ENCODE assay signal across 8 cellular contexts in the genomic region with DNA sequence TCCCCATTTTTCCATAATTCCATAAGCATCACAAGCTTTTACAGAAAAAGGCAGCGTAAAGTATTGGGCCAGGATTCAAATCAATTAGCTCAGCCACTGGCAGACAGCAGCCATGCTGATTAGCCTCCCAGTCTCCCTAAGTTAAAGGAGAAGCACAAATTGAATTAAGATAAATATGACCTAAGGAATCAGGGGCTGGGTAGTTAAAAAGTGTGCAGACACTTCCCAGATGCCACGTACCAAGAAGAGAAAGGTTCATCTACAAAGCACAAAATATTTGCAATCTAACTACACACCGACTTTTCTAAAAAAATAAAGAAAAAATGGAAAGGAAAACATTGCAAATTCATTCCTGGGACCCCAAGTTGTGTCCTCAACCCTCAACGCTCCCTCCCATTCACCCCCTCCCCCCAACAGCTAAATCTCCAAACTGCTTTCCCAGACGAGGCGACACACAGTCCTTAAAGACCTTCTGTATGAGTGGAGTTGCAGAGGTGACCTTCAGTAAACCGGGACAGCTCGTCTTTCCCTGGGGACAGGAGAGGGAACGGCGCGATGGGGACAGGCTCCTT. TPM values are rescaled to one million over a fixed set of nuclear protein-coding genes. Genes with fewer than 3 reads are reported as not detected.
DNase-seq lines count a peak whose midpoint lies in the region; ATAC-seq and TF ChIP-seq lines count a peak whose summit lies in the region.

No MANE protein-coding gene starts in this region.

- no peak for TF ChIP-seq POLR2A in breast epithelium (IDR thresholded peaks at IDR 0.05)

- peak overlapping the region; percentile 81 for H3K27ac ChIP-seq in CD8-positive, alpha-beta memory T cell (ENCODE audit: low read depth, low read length)
- H3K27ac ChIP-seq in breast epithelium (peak overlapping the region; percentile 91 to 98), mesodermal cell (ENCODE audit: low read depth, low read length, severe bottlenecking) (peak overlapping the region; percentile 89)

- peak overlapping the region; percentile 90 to 100 (median 97) for H3K27ac Mint-ChIP-seq in CD8-positive, alpha-beta memory T cell

- H3K4me3 Mint-ChIP-seq in CD8-positive, alpha-beta memory T cell = peak overlapping the region; percentile 91 to 99 (median 96)

- H3K4me1 Mint-ChIP-seq in CD8-positive, alpha-beta memory T cell = peaks cover 26 to 43% (median 29%) of the 10 kb centered on the region in 3 donors

- peaks cover 5% of the 10 kb centered on the region for H3K36me3 ChIP-seq in CD8-positive, alpha-beta memory T cell (ENCODE audit: insufficient read depth, low read length)
- H3K36me3 ChIP-seq in breast epithelium (no peaks in the 10 kb centered on the region), mesodermal cell (ENCODE audit: control insufficient read depth, insufficient read depth, low read length) (peaks cover 34% of the 10 kb centered on the region)

- no peak for DNase-seq in CD8-positive, alpha-beta memory T cell
- DNase-seq in Kasumi-1 (lab: John Stamatoyannopoulos, UW) (peak; percentile 9 to 35), breast epithelium (ENCODE audit: low spot score in 2 of 2) (no peak), NCI-H446 (lab: John Stamatoyannopoulos, UW) (no peak), germinal center (ENCODE audit: low spot score) (no peak), DMS153 treated with DMSO at 0.1 percent for 48 hours (lab: John Stamatoyannopoulos, UW; ENCODE audit: unreplicated experiment) (no peak)

- H3K27me3 ChIP-seq in CD8-positive, alpha-beta memory T cell (ENCODE audit: insufficient read depth, low read length, poor library complexity, severe bottlenecking) = no peaks in the 10 kb centered on the region
- H3K27me3 ChIP-seq in breast epithelium = no peaks in the 10 kb centered on the region

- H3K9me3 Mint-ChIP-seq in CD8-positive, alpha-beta memory T cell = no peaks in the 10 kb centered on the region

- intact Hi-C loops in breast epithelium (cut with DNase I; ENCODE audit: low total_unique reads) = no loop called here

- no peak for TF ChIP-seq CTCF in breast epithelium (IDR thresholded peaks at IDR 0.05)

- no peak for ATAC-seq in GM19463 (IDR thresholded peaks at IDR 0.05; ENCODE audit: unreplicated experiment)

- POLR2A ChIA-PET in CD8-positive, alpha-beta memory T cell (lab: Charles Lee) = interaction anchor here (0.5 to 2.6 kb wide), 11 partner anchors 9 to 347 kb away, joined by 3 to 21 read pairs (median 8); partner anchors contain the start of genes DCK and MOB1B

- no peaks in the 10 kb centered on the region for H3K27me3 Mint-ChIP-seq in CD8-positive, alpha-beta memory T cell

- H3K36me3 Mint-ChIP-seq in CD8-positive, alpha-beta memory T cell = peaks cover 3 to 30% (median 4%) of the 10 kb centered on the region in 3 donors

- CTCF ChIA-PET in CD8-positive, alpha-beta memory T cell (lab: Charles Lee) = interaction anchor here (1.3 to 3.0 kb wide), 5 partner anchors 64 to 151 kb away, joined by 4 to 11 read pairs (median 5); partner anchors contain the start of gene MOB1B

- peak overlapping the region; percentile 78 for H3K4me3 ChIP-seq in CD8-positive, alpha-beta memory T cell (ENCODE audit: low read length)
- peak overlapping the region; percentile 87 to 98 (median 93) for H3K4me3 ChIP-seq in breast epithelium
- H3K4me3 ChIP-seq in mesodermal cell (ENCODE audit: extremely low read depth, insufficient read depth, low read length, poor library complexity, severe bottlenecking) = peak overlapping the region; percentile 87

- peaks cover 29% of the 10 kb centered on the region for H3K4me1 ChIP-seq in CD8-positive, alpha-beta memory T cell (ENCODE audit: insufficient read depth, low read length)
- no peaks in the 10 kb centered on the region for H3K4me1 ChIP-seq in breast epithelium
- H3K4me1 ChIP-seq in mesodermal cell (ENCODE audit: control insufficient read depth, insufficient read depth, low read length, poor library complexity, severe bottlenecking) = peaks cover 4% of the 10 kb centered on the region

- 0% methylated on average over 6 to 8 of the region's 11 CpGs for WGBS in mesodermal cell (ENCODE audit: insufficient coverage in 2 of 2), 2 experiments

- H3K9me3 ChIP-seq in CD8-positive, alpha-beta memory T cell (ENCODE audit: low read length) = no peaks in the 10 kb centered on the region
- H3K9me3 ChIP-seq in breast epithelium (no peaks in the 10 kb centered on the region), mesodermal cell (ENCODE audit: control insufficient read depth, low read length) (no peaks in the 10 kb centered on the region)

RNA-seq across cellular contexts. Expression of gene GRSF1, which starts 1.2 kb away (rescaled TPM):
- 100 to 1,000 TPM; 112 to 125 TPM for total RNA-seq in CD8-positive, alpha-beta memory T cell
- polyA plus RNA-seq in CD8-positive, alpha-beta memory T cell = 99.7 TPM
- total RNA-seq in breast epithelium = 10 to 100 TPM; 37.0 to 56.8 (median 55.0) TPM
- polyA plus RNA-seq in mesodermal cell (2013, experiment 1 of 2) = 89.9 TPM
- 98.0 TPM for polyA plus RNA-seq in mesodermal cell (2013, experiment 2 of 2)

Comparison
In these comparisons a context has a peak if more than half of its experiments do, and no peak if none do; other contexts are left out.
1. DNase-seq: peak in Kasumi-1 (2 of 2); none in CD8-positive, alpha-beta memory T cell (0 of 5), breast epithelium (0 of 2), NCI-H446 (0 of 2), germinal center (single experiment) and DMS153 treated with DMSO at 0.1 percent for 48 hours (single experiment).
2. Peak in every context shown above with its lines, with median percentiles within 50 percentile points of each other: H3K27ac ChIP-seq and H3K4me3 ChIP-seq.